1 cellular context compared by ENCODE assay signal in genomic region chr2:148751907-148752306, GRCh38.
TF ChIP-seq lines count a peak whose summit lies in the region.

No MANE protein-coding gene starts in this region.

TF ChIP-seq in WTC11, 78 proteins besides CTCF, POLR2A, EP300 and RAD21 (continued from another document):
- TF ChIP-seq ZNF512 (CRISPR knock-in tag; IDR thresholded peaks at IDR 0.05; ENCODE audit: borderline replicate concordance), result no peak
